Comparison of ENCODE assay signal across 25 cellular contexts in the genomic region with DNA sequence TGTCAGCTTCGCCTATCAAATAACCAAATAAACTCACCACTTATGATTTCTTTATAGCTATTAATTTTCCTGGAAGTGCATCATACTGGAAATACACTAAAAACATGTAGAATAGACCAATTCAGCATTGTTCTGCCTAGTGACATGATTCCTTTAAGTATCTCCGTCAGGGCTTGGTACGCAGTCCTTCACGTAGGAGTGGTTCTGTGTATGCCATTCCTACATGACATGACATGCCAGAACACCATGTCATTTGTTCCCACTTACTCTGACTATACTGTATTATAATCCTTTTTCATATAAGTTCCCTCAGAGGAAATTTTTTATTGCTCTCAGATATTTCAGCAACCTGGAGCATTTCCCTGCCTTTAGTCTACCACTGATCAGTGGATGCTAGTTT.
"Had no signal": no experiment of that assay in that cellular context is flagged by ENCODE, and none has a peak within 500 bp of the region (broad histone marks: within the 10 kb centered on the region; RNA-seq: fewer than 3 reads in every experiment).

No MANE protein-coding gene starts in this region.

- H3K27ac ChIP-seq: neural progenitor cell, ovary, parathyroid adenoma, psoas muscle, right lobe of liver, sigmoid colon, stomach, thoracic aorta, thyroid gland, tibial nerve, upper lobe of left lung had no signal

- H3K79me2 ChIP-seq: parathyroid adenoma had no signal

- H3K4me3 ChIP-seq: neural progenitor cell, ovary, psoas muscle, right lobe of liver, sigmoid colon, stomach, thoracic aorta, thyroid gland, tibial nerve, upper lobe of left lung had no signal

- H3K9ac ChIP-seq: neural progenitor cell, parathyroid adenoma had no signal

- H2AFZ ChIP-seq: neural progenitor cell, parathyroid adenoma had no signal

- H3K27me3 ChIP-seq: neural progenitor cell, ovary, right lobe of liver, sigmoid colon, stomach, thyroid gland, tibial nerve, upper lobe of left lung had no signal

- FAIRE-seq: small intestine, urothelium cell line had no signal

- H3K4me1 ChIP-seq: neural progenitor cell, parathyroid adenoma, psoas muscle, right lobe of liver, sigmoid colon, stomach, thyroid gland, tibial nerve, upper lobe of left lung had no signal

- ATAC-seq: natural killer cell; psoas muscle; right cardiac atrium; right lobe of liver; stimulated activated effector memory CD8-positive, alpha-beta T cell treated with anti-CD3 and anti-CD28 coated beads, Interleukin-12 subunit alpha, Interleukin-12 subunit beta, amount 100 ng/mL, for 72 hours; stimulated activated naive B cell treated with anti-CD40 and anti-IgM and Interleukin-4, amounts not matched to agents 10 μg/mL and 1 μg/mL and 100 μg/mL, for 72 hours had no signal

- H3K9me3 ChIP-seq: ovary, psoas muscle, right lobe of liver, sigmoid colon, stomach, thoracic aorta, thyroid gland, tibial nerve, upper lobe of left lung had no signal

- H3K4me2 ChIP-seq: neural progenitor cell had no signal

- H3K36me3 ChIP-seq: neural progenitor cell, ovary, right lobe of liver, sigmoid colon, stomach, thoracic aorta, thyroid gland, tibial nerve, upper lobe of left lung had no signal

- DNase-seq: natural killer cell; occipital lobe; ovary; posterior cingulate gyrus; psoas muscle; right cardiac atrium; right lobe of liver; sigmoid colon; small intestine; stimulated activated CD4-positive, alpha-beta T cell treated with anti-CD3 and anti-CD28 coated beads, Interleukin-15, amount 100 ng/mL, for 24 hours; stimulated activated CD4-positive, alpha-beta T cell treated with anti-CD3 and anti-CD28 coated beads, Interleukin-2, amount 100 ng/mL, for 24 hours; stimulated activated CD4-positive, alpha-beta T cell treated with anti-CD3 and anti-CD28 coated beads, Interleukin-2, amount 100 ng/mL, for 48 hours; stimulated activated CD4-positive, alpha-beta T cell treated with anti-CD3 and anti-CD28 coated beads, Interleukin-4, amount 100 ng/mL, for 24 hours; stimulated activated naive B cell treated with anti-CD40 and anti-IgM and Interleukin-4, amounts not matched to agents 10 μg/mL and 1 μg/mL and 100 μg/mL, for 72 hours; stimulated activated naive CD4-positive, alpha-beta T cell treated with Interleukin-2 at 50 U/mL for 16 hours; stomach; thyroid gland; trophoblast cell; upper lobe of left lung had no signal
